Comparison of ENCODE assay signal across 24 cellular contexts in genomic region chr17:2074919-2075318, GRCh38. TPM values are rescaled to one million over a fixed set of nuclear protein-coding genes. Genes with fewer than 3 reads are reported as not detected.
DNase-seq lines count a peak whose midpoint lies in the region; ATAC-seq, FAIRE-seq and TF ChIP-seq lines count a peak whose summit lies in the region.
"Had no signal": no experiment of that assay in that cellular context is flagged by ENCODE, and none has a peak within 500 bp of the region (broad histone marks: within the 10 kb centered on the region; RNA-seq: fewer than 3 reads in every experiment).

No MANE protein-coding gene starts in this region.

- 81% methylated on average over 10 of the region's 10 CpGs for WGBS in urinary bladder

- TF ChIP-seq CTCF in kidney (IDR thresholded peaks at IDR 0.05; ENCODE audit: borderline replicate concordance, extremely low read depth, insufficient read depth) (no peak), osteocyte (IDR thresholded peaks at IDR 0.05) (no peak)

- H3K4me3 Mint-ChIP-seq in osteocyte (ENCODE audit: unreplicated experiment), result no peak overlapping the region
- H3K4me3 Mint-ChIP-seq: activated naive CD4-positive, alpha-beta T cell treated with anti-CD3 and anti-CD28 coated beads, Interleukin-2, amount 10 ng/mL, durations not matched to agents 7 days and 5 days; T-cell had no signal

- FAIRE-seq in kidney (lab: Jason Lieb, UNC), result no peak
- FAIRE-seq: endothelial cell of umbilical vein, urothelium cell line had no signal

- H3K4me1 ChIP-seq in kidney (ENCODE audit: control insufficient read depth in 1 of 2, insufficient read depth in 1 of 2, low read depth in 1 of 2, low read length in 2 of 2), result peaks cover 0 to 9% of the 10 kb centered on the region in 2 donors
- H3K4me1 ChIP-seq in urinary bladder (ENCODE audit: insufficient read depth), result no peaks in the 10 kb centered on the region
- H3K4me1 ChIP-seq: ascending aorta had no signal

- H3K27ac ChIP-seq in cingulate gyrus (ENCODE audit: low read depth, low read length) (peak overlapping the region; percentile 39), kidney (ENCODE audit: low read depth in 2 of 2, low read length in 2 of 2) (peak overlapping the region; percentile 57 to 63), urinary bladder (ENCODE audit: low read depth) (peak overlapping the region; percentile 28)
- H3K27ac ChIP-seq: KMS-11 had no signal

- peak; percentile 1 for ATAC-seq in sciatic nerve
- ATAC-seq: left lobe of liver, T-cell had no signal

- H3K9me3 Mint-ChIP-seq in osteocyte (ENCODE audit: unreplicated experiment), result no peaks in the 10 kb centered on the region
- H3K9me3 Mint-ChIP-seq: activated naive CD4-positive, alpha-beta T cell treated with anti-CD3 and anti-CD28 coated beads, Interleukin-2, amount 10 ng/mL, durations not matched to agents 7 days and 5 days; T-cell had no signal

- DNase-seq in kidney, result no peak
- DNase-seq in sciatic nerve (ENCODE audit: low spot score), result no peak
- DNase-seq in HT-29 (ENCODE audit: low spot score), result no peak
- no peak for DNase-seq in osteocyte (ENCODE audit: extremely low spot score, unreplicated experiment)
- DNase-seq in NCI-H128 (lab: John Stamatoyannopoulos, UW; ENCODE audit: unreplicated experiment), result no peak
- DNase-seq: activated CD4-positive, alpha-beta T cell treated with anti-CD3 and anti-CD28 coated beads, Interleukin-2, amount 50 U/mL, for 4 hours; activated naive CD4-positive, alpha-beta T cell treated with anti-CD3 and anti-CD28 coated beads, Interleukin-2, amount 10 ng/mL, durations not matched to agents 7 days and 5 days; AML-193; foreskin melanocyte; NCI-H1048; NCI-H2107; NCI-H510A treated with DMSO at 0.1 percent for 48 hours; SHP77; stimulated activated CD4-positive, alpha-beta T cell treated with anti-CD3 and anti-CD28 coated beads, Interleukin-12 subunit alpha, Interleukin-12 subunit beta, amount 100 ng/mL, for 4 hours; T-cell; WERI-Rb-1 had no signal

- H3K36me3 Mint-ChIP-seq in osteocyte (ENCODE audit: unreplicated experiment), result peaks cover 30% of the 10 kb centered on the region

- no peak overlapping the region for H3K9ac ChIP-seq in kidney (ENCODE audit: low read length in 2 of 2)
- H3K9ac ChIP-seq: KMS-11 had no signal

- H3K36me3 ChIP-seq in kidney (ENCODE audit: control insufficient read depth in 1 of 2, insufficient read depth in 2 of 2, low read length in 2 of 2), result peaks cover 8% of the 10 kb centered on the region in 2 donors
- H3K36me3 ChIP-seq in urinary bladder (ENCODE audit: insufficient read depth), result no peaks in the 10 kb centered on the region
- H3K36me3 ChIP-seq: ovary had no signal

- no peaks in the 10 kb centered on the region for H3K9me3 ChIP-seq in kidney (ENCODE audit: control insufficient read depth in 1 of 2, low read length in 2 of 2)
- H3K9me3 ChIP-seq: ascending aorta, ovary had no signal

- H3K4me3 ChIP-seq in kidney (ENCODE audit: low read length in 2 of 2) (no peak overlapping the region), urinary bladder (ENCODE audit: low read depth, low read length) (no peak overlapping the region)
- H3K4me3 ChIP-seq: ascending aorta, ovary had no signal

- intact Hi-C loops in kidney (cut with DNase I), result no loop called here
- intact Hi-C loops in sciatic nerve (cut with DNase I), result no loop called here

- no peak overlapping the region for H3K27ac Mint-ChIP-seq in osteocyte (ENCODE audit: unreplicated experiment)
- H3K27ac Mint-ChIP-seq: activated naive CD4-positive, alpha-beta T cell treated with anti-CD3 and anti-CD28 coated beads, Interleukin-2, amount 10 ng/mL, durations not matched to agents 7 days and 5 days; T-cell had no signal

- H3K4me1 Mint-ChIP-seq in osteocyte (ENCODE audit: unreplicated experiment), result peaks cover 47% of the 10 kb centered on the region

- H3K27me3 Mint-ChIP-seq in osteocyte (ENCODE audit: unreplicated experiment), result no peaks in the 10 kb centered on the region
- H3K27me3 Mint-ChIP-seq: activated naive CD4-positive, alpha-beta T cell treated with anti-CD3 and anti-CD28 coated beads, Interleukin-2, amount 10 ng/mL, durations not matched to agents 7 days and 5 days; T-cell had no signal

RNA-seq across cellular contexts. Expression of gene HIC1, which starts 20.0 kb away (rescaled TPM):
- total RNA-seq in kidney (13.0 TPM), sciatic nerve (85.0 TPM), urinary bladder (31.4 TPM), osteocyte (3.3 and 3.7 TPM in 2 replicates)
- polyA plus RNA-seq in kidney (ENCODE audit: insufficient read depth, low read depth, low replicate concordance) (2.7 TPM), urinary bladder (19.2 TPM)
- total RNA-seq in HT-29 (2014; rRNA removed; shearing (Covaris generic)), result 0.31 and 0.55 TPM in 2 replicates

RNA-seq across cellular contexts. Expression of gene OVCA2, which starts 33.1 kb away (rescaled TPM):
- total RNA-seq in kidney (22.9 TPM), sciatic nerve (12.9 TPM), urinary bladder (9.5 TPM), osteocyte (33.2 and 35.9 TPM in 2 replicates)
- polyA plus RNA-seq in kidney (ENCODE audit: insufficient read depth, low read depth, low replicate concordance) (63.6 TPM), urinary bladder (40.1 TPM)
- total RNA-seq in HT-29 (2014; rRNA removed; shearing (Covaris generic)), result 54.1 and 56.8 TPM in 2 replicates

RNA-seq across cellular contexts. Expression of gene DPH1, which starts 45.0 kb away (rescaled TPM):
- total RNA-seq in kidney (49.4 TPM), sciatic nerve (37.7 TPM), urinary bladder (17.4 TPM), osteocyte (57.3 and 59.0 TPM in 2 replicates)
- polyA plus RNA-seq in kidney (ENCODE audit: insufficient read depth, low read depth, low replicate concordance) (23.3 TPM), urinary bladder (36.5 TPM)
- total RNA-seq in HT-29 (2014; rRNA removed; shearing (Covaris generic)), result 31.6 and 38.5 TPM in 2 replicates

RNA-seq across cellular contexts. Expression of gene RTN4RL1, which starts 49.8 kb away (rescaled TPM):
- total RNA-seq in kidney, result 10.7 TPM
- polyA plus RNA-seq in kidney (ENCODE audit: insufficient read depth, low read depth, low replicate concordance), result 2.0 TPM
- total RNA-seq in sciatic nerve, result 5.8 TPM
- total RNA-seq in urinary bladder, result 1.3 TPM
- polyA plus RNA-seq in urinary bladder, result 4.5 TPM
- not detected in 2 replicates for total RNA-seq in HT-29 (2014; rRNA removed; shearing (Covaris generic))
- total RNA-seq in osteocyte, result 3.7 and 3.8 TPM in 2 replicates
- total RNA-seq: endothelial cell of umbilical vein had no signal
